Comparison of ENCODE assay signal across 1 cellular context in the genomic region with DNA sequence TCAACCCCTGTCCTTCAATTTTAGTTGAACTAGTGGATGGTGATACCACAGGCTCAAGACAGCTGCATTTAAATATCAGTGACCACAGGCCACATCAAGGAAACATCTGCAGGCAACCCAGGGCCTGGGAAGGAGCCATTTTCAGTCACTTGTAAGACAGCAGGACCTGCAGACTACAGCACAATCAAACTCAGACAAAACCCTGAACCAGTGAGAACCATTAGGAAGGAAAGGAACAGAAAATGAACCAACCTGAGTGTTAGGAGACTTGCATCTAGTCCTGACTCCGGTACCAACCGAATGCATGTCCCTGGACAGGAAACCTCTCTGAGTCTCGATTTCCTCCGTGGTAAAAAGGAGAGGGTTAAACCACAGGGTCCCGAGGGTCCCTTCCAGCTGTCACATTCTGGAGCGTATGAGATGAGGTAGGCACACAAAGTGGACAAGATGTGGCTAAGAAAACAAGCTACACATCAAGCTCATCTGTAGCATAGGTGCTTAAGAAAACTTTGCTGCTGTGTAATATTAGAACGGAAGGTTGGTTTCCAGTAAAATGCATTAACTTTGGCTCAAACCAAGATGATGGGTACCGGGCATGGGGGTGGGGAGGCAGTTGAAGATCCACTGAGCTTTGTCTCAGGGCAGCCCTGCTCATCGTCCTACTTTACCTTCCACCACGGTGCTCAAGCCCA.
TF ChIP-seq lines count a peak whose summit lies in the region.

No MANE protein-coding gene starts in this region.

TF ChIP-seq in GM12878, 131 proteins besides CTCF, POLR2A, EP300 and RAD21 (continued from another document and continues in another):
- TF ChIP-seq PAX5 (IDR thresholded peaks at IDR 0.05; ENCODE audit: borderline replicate concordance, low read depth, low read length) (peak; percentile 64; the same call in 1 of the 2 replicates), TCF7 (IDR thresholded peaks at IDR 0.05; ENCODE audit: borderline replicate concordance) (peak; percentile 98), POLR2AphosphoS2 (IDR thresholded peaks at IDR 0.05; ENCODE audit: low read depth, low read length) (peak; percentile 51; the same call in 1 of the 2 replicates), BHLHE40 (IDR thresholded peaks at IDR 0.05; ENCODE audit: borderline replicate concordance in 1 of 2, low read depth in 2 of 2, low read length in 1 of 2) (peak in 1 of 2 experiments; percentile 53; a peak in 3 of 4 replicates), CEBPZ (IDR thresholded peaks at IDR 0.05; ENCODE audit: low read depth, low read length) (no peak), RFX5 (IDR thresholded peaks at IDR 0.05; ENCODE audit: low read depth, low read length) (no peak), CHD4 (IDR thresholded peaks at IDR 0.05) (no peak), CHD2 (IDR thresholded peaks at IDR 0.05; ENCODE audit: borderline replicate concordance, low read depth, low read length) (no peak), CBFB (IDR thresholded peaks at IDR 0.05; ENCODE audit: low read depth) (peak; percentile 86), TCF3 (IDR thresholded peaks at IDR 0.05; ENCODE audit: borderline replicate concordance, insufficient read depth, low read depth, low read length) (peak; percentile 81), CHD1 (IDR thresholded peaks at IDR 0.05; ENCODE audit: low read depth, low read length) (0 out of 2 replicates have a peak, but pooled peaks have one; percentile 92), IKZF1 (conservative IDR thresholded peaks at IDR 0.05) (peak; percentile 69), CREB1 (IDR thresholded peaks at IDR 0.05; ENCODE audit: low read depth) (peak; percentile 14; the same call in 1 of the 2 replicates), RUNX3 (IDR thresholded peaks at IDR 0.05; ENCODE audit: low read length) (peak; percentile 95), HCFC1 (IDR thresholded peaks at IDR 0.05; ENCODE audit: low read length) (no peak; the same call in 1 of the 2 replicates), POU2F2 (IDR thresholded peaks at IDR 0.05; ENCODE audit: borderline replicate concordance, low read depth, low read length) (peak; percentile 98), REST (IDR thresholded peaks at IDR 0.05; ENCODE audit: low read depth, low read length) (no peak), SPI1 (IDR thresholded peaks at IDR 0.05; ENCODE audit: borderline replicate concordance, insufficient read depth, low read depth, low read length) (no peak), ZNF207 (IDR thresholded peaks at IDR 0.05; ENCODE audit: borderline replicate concordance) (no peak), HSF1 (IDR thresholded peaks at IDR 0.05; ENCODE audit: low read depth, low read length) (no peak), HDGF (IDR thresholded peaks at IDR 0.05) (0 out of 2 replicates have a peak, but pooled peaks have one; percentile 15), CBX5 (IDR thresholded peaks at IDR 0.05; ENCODE audit: low read depth) (no peak), MYC (IDR thresholded peaks at IDR 0.05; ENCODE audit: insufficient read depth, insufficient read length, insufficient replicate concordance, low read length, severe bottlenecking) (no peak), SRF (IDR thresholded peaks at IDR 0.05; ENCODE audit: low read depth in 2 of 2, low read length in 2 of 2) (peak in 1 of 2 experiments; percentile 70; a peak in 2 of 4 replicates), SREBF1 (IDR thresholded peaks at IDR 0.05; ENCODE audit: low read length) (0 out of 2 replicates have a peak, but pooled peaks have one; percentile 10), SKIL (IDR thresholded peaks at IDR 0.05; ENCODE audit: low read depth, poor library complexity, severe bottlenecking) (no peak), NBN (IDR thresholded peaks at IDR 0.05) (peak; percentile 27; the same call in 1 of the 2 replicates), TAF1 (IDR thresholded peaks at IDR 0.05; ENCODE audit: borderline replicate concordance, low read depth, low read length) (peak; percentile 50; the same call in 1 of the 2 replicates), JUND (IDR thresholded peaks at IDR 0.05; ENCODE audit: low read depth, low read length) (no peak), MTA2 (IDR thresholded peaks at IDR 0.05; ENCODE audit: low read depth) (0 out of 2 replicates have a peak, but pooled peaks have one; percentile 34), ATF7 (IDR thresholded peaks at IDR 0.05; ENCODE audit: low read depth) (peak; percentile 19; the same call in 1 of the 2 replicates), MEF2A (IDR thresholded peaks at IDR 0.05; ENCODE audit: insufficient read depth, low read depth, low read length) (0 out of 2 replicates have a peak, but pooled peaks have one; percentile 2)
- TF ChIP-seq, protein P1, sequence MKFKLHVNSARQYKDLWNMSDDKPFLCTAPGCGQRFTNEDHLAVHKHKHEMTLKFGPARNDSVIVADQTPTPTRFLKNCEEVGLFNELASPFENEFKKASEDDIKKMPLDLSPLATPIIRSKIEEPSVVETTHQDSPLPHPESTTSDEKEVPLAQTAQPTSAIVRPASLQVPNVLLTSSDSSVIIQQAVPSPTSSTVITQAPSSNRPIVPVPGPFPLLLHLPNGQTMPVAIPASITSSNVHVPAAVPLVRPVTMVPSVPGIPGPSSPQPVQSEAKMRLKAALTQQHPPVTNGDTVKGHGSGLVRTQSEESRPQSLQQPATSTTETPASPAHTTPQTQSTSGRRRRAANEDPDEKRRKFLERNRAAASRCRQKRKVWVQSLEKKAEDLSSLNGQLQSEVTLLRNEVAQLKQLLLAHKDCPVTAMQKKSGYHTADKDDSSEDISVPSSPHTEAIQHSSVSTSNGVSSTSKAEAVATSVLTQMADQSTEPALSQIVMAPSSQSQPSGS (IDR thresholded peaks at IDR 0.05; ENCODE audit: low read length), result peak; percentile 48; the same call in 1 of the 2 replicates
- TF ChIP-seq, protein P2, sequence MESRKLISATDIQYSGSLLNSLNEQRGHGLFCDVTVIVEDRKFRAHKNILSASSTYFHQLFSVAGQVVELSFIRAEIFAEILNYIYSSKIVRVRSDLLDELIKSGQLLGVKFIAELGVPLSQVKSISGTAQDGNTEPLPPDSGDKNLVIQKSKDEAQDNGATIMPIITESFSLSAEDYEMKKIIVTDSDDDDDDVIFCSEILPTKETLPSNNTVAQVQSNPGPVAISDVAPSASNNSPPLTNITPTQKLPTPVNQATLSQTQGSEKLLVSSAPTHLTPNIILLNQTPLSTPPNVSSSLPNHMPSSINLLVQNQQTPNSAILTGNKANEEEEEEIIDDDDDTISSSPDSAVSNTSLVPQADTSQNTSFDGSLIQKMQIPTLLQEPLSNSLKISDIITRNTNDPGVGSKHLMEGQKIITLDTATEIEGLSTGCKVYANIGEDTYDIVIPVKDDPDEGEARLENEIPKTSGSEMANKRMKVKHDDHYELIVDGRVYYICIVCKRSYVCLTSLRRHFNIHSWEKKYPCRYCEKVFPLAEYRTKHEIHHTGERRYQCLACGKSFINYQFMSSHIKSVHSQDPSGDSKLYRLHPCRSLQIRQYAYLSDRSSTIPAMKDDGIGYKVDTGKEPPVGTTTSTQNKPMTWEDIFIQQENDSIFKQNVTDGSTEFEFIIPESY (IDR thresholded peaks at IDR 0.05), result no peak
- TF ChIP-seq, protein P3, sequence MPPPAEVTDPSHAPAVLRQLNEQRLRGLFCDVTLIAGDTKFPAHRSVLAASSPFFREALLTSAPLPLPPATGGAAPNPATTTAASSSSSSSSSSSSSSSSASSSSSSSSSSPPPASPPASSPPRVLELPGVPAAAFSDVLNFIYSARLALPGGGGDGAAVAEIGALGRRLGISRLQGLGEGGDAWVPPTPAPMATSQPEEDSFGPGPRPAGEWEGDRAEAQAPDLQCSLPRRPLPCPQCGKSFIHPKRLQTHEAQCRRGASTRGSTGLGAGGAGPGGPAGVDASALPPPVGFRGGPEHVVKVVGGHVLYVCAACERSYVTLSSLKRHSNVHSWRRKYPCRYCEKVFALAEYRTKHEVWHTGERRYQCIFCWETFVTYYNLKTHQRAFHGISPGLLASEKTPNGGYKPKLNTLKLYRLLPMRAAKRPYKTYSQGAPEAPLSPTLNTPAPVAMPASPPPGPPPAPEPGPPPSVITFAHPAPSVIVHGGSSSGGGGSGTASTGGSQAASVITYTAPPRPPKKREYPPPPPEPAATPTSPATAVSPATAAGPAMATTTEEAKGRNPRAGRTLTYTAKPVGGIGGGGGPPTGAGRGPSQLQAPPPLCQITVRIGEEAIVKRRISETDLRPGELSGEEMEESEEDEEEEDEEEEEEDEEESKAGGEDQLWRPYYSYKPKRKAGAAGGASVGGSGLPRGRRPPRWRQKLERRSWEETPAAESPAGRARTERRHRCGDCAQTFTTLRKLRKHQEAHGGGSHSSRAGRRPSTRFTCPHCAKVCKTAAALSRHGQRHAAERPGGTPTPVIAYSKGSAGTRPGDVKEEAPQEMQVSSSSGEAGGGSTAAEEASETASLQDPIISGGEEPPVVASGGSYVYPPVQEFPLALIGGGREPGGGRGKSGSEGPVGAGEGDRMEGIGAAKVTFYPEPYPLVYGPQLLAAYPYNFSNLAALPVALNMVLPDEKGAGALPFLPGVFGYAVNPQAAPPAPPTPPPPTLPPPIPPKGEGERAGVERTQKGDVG (CRISPR knock-in tag; IDR thresholded peaks at IDR 0.05), result no peak
- TF ChIP-seq, protein P4, sequence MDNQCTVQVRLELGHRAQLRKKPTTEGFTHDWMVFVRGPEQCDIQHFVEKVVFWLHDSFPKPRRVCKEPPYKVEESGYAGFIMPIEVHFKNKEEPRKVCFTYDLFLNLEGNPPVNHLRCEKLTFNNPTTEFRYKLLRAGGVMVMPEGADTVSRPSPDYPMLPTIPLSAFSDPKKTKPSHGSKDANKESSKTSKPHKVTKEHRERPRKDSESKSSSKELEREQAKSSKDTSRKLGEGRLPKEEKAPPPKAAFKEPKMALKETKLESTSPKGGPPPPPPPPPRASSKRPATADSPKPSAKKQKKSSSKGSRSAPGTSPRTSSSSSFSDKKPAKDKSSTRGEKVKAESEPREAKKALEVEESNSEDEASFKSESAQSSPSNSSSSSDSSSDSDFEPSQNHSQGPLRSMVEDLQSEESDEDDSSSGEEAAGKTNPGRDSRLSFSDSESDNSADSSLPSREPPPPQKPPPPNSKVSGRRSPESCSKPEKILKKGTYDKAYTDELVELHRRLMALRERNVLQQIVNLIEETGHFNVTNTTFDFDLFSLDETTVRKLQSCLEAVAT (IDR thresholded peaks at IDR 0.05), result peak; percentile 97
